In genomic region chr14:104563191-104563741, GRCh38 we compare ENCODE assay signal across 23 cellular contexts. TPM values are rescaled to one million over a fixed set of nuclear protein-coding genes. Genes with fewer than 3 reads are reported as not detected.
DNase-seq lines count a peak whose midpoint lies in the region; ATAC-seq and TF ChIP-seq lines count a peak whose summit lies in the region.
"Had no signal": no experiment of that assay in that cellular context is flagged by ENCODE, and none has a peak within 500 bp of the region (broad histone marks: within the 10 kb centered on the region; RNA-seq: fewer than 3 reads in every experiment).

No MANE protein-coding gene starts in this region.

- H3K27me3 ChIP-seq in BLaER1 (no peaks in the 10 kb centered on the region), Panc1 (ENCODE audit: control insufficient read depth, insufficient read depth, low read length) (no peaks in the 10 kb centered on the region), neural progenitor cell (no peaks in the 10 kb centered on the region)
- H3K27me3 ChIP-seq: Peyer's patch had no signal

- H3K4me2 ChIP-seq in BLaER1 (peak overlapping the region; percentile 98), neural progenitor cell (no peak overlapping the region)

- H3K36me3 ChIP-seq in BLaER1 (no peaks in the 10 kb centered on the region), Panc1 (ENCODE audit: control insufficient read depth, insufficient read depth, low read length) (no peaks in the 10 kb centered on the region), neural progenitor cell (no peaks in the 10 kb centered on the region)
- H3K36me3 ChIP-seq: Peyer's patch, SJSA1 had no signal

- H2AFZ ChIP-seq in neural progenitor cell (replicated peaks) = peak overlapping the region; percentile 37

- H3K27ac ChIP-seq in BLaER1 (peak overlapping the region; percentile 83), Panc1 (ENCODE audit: low read length) (no peak overlapping the region), neural progenitor cell (no peak overlapping the region)
- H3K27ac ChIP-seq: HL-60, Peyer's patch, SJSA1 had no signal

- peaks cover 2% of the 10 kb centered on the region for H3K9me3 Mint-ChIP-seq in neural progenitor cell
- H3K9me3 Mint-ChIP-seq: activated T-cell treated with anti-CD3 and anti-CD28 coated beads, Interleukin-2, amount 50 U/mL, for 24 hours; naive thymus-derived CD4-positive, alpha-beta T cell had no signal

- intact Hi-C loops in Panc1 (cut with micrococcal nuclease; ENCODE audit: unreplicated experiment) (loop anchor here (10.0 kb wide), 1 partner anchor 488 kb away; no protein-coding TSS in a partner anchor), left colon (cut with DNase I, micrococcal nuclease) (loop anchor here in 1 of 2 donors (5.0 kb wide), 1 partner anchor 426 kb away; the partner anchor contains the start of gene KIF26A)

- POLR2A ChIA-PET in Panc1 (lab: Charles Lee) = no interaction called here

- TF ChIP-seq CTCF in Panc1 (IDR thresholded peaks at IDR 0.05) (no peak), neural progenitor cell (IDR thresholded peaks at IDR 0.05) (no peak)

- H3K4me3 Mint-ChIP-seq in neural progenitor cell = no peak overlapping the region
- H3K4me3 Mint-ChIP-seq: activated CD4-positive, alpha-beta T cell treated with anti-CD3 and anti-CD28 coated beads for 36 hours; activated T-cell treated with anti-CD3 and anti-CD28 coated beads, Interleukin-2, amount 50 U/mL, for 24 hours; brain had no signal

- H3K27me3 Mint-ChIP-seq in neural progenitor cell (ENCODE audit: insufficient read depth, low read depth) = peaks cover 17% of the 10 kb centered on the region

- CTCF ChIA-PET in Panc1 (lab: Charles Lee) = interaction anchor here (0.6 to 0.9 kb wide), 2 partner anchors 207 to 424 kb away, joined by 5 to 16 read pairs; no protein-coding TSS in a partner anchor

- H3K4me3 ChIP-seq in BLaER1 (peak overlapping the region; percentile 53), Panc1 (ENCODE audit: low read depth in 2 of 2, low read length in 2 of 2) (no peak overlapping the region), neural progenitor cell (no peak overlapping the region)
- H3K4me3 ChIP-seq: Peyer's patch, SJSA1 had no signal

- H3K4me1 ChIP-seq in BLaER1 = peaks cover 82% of the 10 kb centered on the region
- peaks cover 6% of the 10 kb centered on the region for H3K4me1 ChIP-seq in Panc1 (ENCODE audit: control insufficient read depth, insufficient read depth, low read length)
- H3K4me1 ChIP-seq in neural progenitor cell = peaks cover 7% of the 10 kb centered on the region
- H3K4me1 ChIP-seq: SJSA1 had no signal

- no peaks in the 10 kb centered on the region for H3K9me3 ChIP-seq in BLaER1
- H3K9me3 ChIP-seq in Panc1 (ENCODE audit: control insufficient read depth, insufficient read depth, low read depth, low read length) = no peaks in the 10 kb centered on the region
- H3K9me3 ChIP-seq in neural progenitor cell (ENCODE audit: low read depth) = no peaks in the 10 kb centered on the region
- H3K9me3 ChIP-seq: Peyer's patch, SJSA1 had no signal

- ATAC-seq in Panc1 = 0 out of 2 replicates have a peak, but pooled peaks have one; percentile 16
- no peak for ATAC-seq in HG02852 (IDR thresholded peaks at IDR 0.05; ENCODE audit: unreplicated experiment)
- ATAC-seq in left colon = no peak

- H3F3A ChIP-seq in neural progenitor cell (ENCODE audit: low read depth) = no peaks in the 10 kb centered on the region

- DNase-seq in DMS79 (lab: John Stamatoyannopoulos, UW) = peak; percentile 88
- DNase-seq in Panc1 (ENCODE audit: low read depth, low spot score) = no peak
- no peak for DNase-seq in neural progenitor cell (ENCODE audit: low spot score)
- no peak for DNase-seq in inferior parietal cortex (ENCODE audit: extremely low spot score)
- no peak for DNase-seq in left colon
- DNase-seq: GF-D8, GOT3, NCI-H1048, NCI-H187 treated with DMSO at 0.1 percent for 48 hours had no signal

- H3K36me3 Mint-ChIP-seq in neural progenitor cell = no peaks in the 10 kb centered on the region
- H3K36me3 Mint-ChIP-seq: brain; naive thymus-derived CD4-positive, alpha-beta T cell had no signal

- BruUV-seq in Panc1 (replicated peaks; lab: Mats Ljungman, UMichigan) = no TSS peak

- peaks cover 9% of the 10 kb centered on the region for H3K4me1 Mint-ChIP-seq in neural progenitor cell
- H3K4me1 Mint-ChIP-seq: activated CD4-positive, alpha-beta T cell treated with anti-CD3 and anti-CD28 coated beads for 36 hours had no signal

- H4K20me1 ChIP-seq in BLaER1 (no peaks in the 10 kb centered on the region), neural progenitor cell (ENCODE audit: low read depth) (no peaks in the 10 kb centered on the region)

- no peaks in the 10 kb centered on the region for H3K79me2 ChIP-seq in neural progenitor cell (ENCODE audit: low read depth)

- H3K9ac ChIP-seq in BLaER1 (peak overlapping the region; percentile 67), neural progenitor cell (no peak overlapping the region)

- in situ Hi-C loops in Panc1 (cut with HindIII; ENCODE audit: low pct_unique_long_range_greater_than_20kb, low sequenced_read_pairs) = no loop called here

- H3K27ac Mint-ChIP-seq in neural progenitor cell = no peak overlapping the region
- H3K27ac Mint-ChIP-seq: activated CD4-positive, alpha-beta T cell treated with anti-CD3 and anti-CD28 coated beads for 36 hours; activated T-cell treated with anti-CD3 and anti-CD28 coated beads, Interleukin-2, amount 50 U/mL, for 24 hours; naive thymus-derived CD4-positive, alpha-beta T cell had no signal

RNA-seq across cellular contexts. Expression of gene C14orf180, which starts 16.3 kb away (rescaled TPM):
- total RNA-seq in Panc1 (2021; ENCODE audit: unreplicated experiment) = not detected
- not detected for polyA plus RNA-seq in Panc1 (2012; ENCODE audit: insufficient read length)
- not detected in 2 replicates for total RNA-seq in neural progenitor cell (ENCODE audit: low replicate concordance)
- total RNA-seq in left colon = 1 to 10 TPM in 1 of 2 donors, under 1 TPM in 1; 0.58 to 1.0 TPM
- total RNA-seq: activated CD4-positive, alpha-beta T cell treated with anti-CD3 and anti-CD28 coated beads for 36 hours; activated CD8-positive, alpha-beta memory T cell treated with anti-CD3 and anti-CD28 coated beads for 36 hours; chondrocyte; epithelial cell of proximal tubule; naive thymus-derived CD4-positive, alpha-beta T cell; osteoblast; SJSA1; T-helper 1 cell treated with Interleukin-12 subunit alpha and Interleukin-12 subunit beta and Interleukin-4 antibody, amounts not matched to agents 30 ng/mL and 1 ng/mL, for 36 hours had no signal
- polyA plus RNA-seq: naive thymus-derived CD4-positive, alpha-beta T cell had no signal

RNA-seq across cellular contexts. Expression of gene TMEM179, which starts 41.3 kb away (rescaled TPM):
- total RNA-seq in Panc1 (2021; ENCODE audit: unreplicated experiment) (3.4 TPM), neural progenitor cell (ENCODE audit: low replicate concordance) (0.77 and 12.1 TPM in 2 replicates), left colon (1 to 10 TPM in 1 of 2 donors, under 1 TPM in 1; 0.34 to 1.7 TPM)
- 1.8 TPM for polyA plus RNA-seq in Panc1 (2012; ENCODE audit: insufficient read length)
- total RNA-seq: activated CD8-positive, alpha-beta memory T cell treated with anti-CD3 and anti-CD28 coated beads for 36 hours; epithelial cell of proximal tubule; osteoblast; SJSA1 had no signal
- polyA plus RNA-seq: naive thymus-derived CD4-positive, alpha-beta T cell had no signal
